ENCODE assay signal across 1 cellular context in genomic region chr2:149489452-149489851, GRCh38.
TF ChIP-seq lines count a peak whose summit lies in the region.

No MANE protein-coding gene starts in this region.

TF ChIP-seq in K562, 482 proteins besides CTCF, POLR2A, EP300 and RAD21 (continued from another document):
- no peak for TF ChIP-seq CTCFL (IDR thresholded peaks at IDR 0.05; ENCODE audit: borderline replicate concordance, insufficient read depth, low read depth, low read length, poor library complexity, severe bottlenecking)
TF ChIP-seq in K562: peak in this region for 1.
